In the genomic region with DNA sequence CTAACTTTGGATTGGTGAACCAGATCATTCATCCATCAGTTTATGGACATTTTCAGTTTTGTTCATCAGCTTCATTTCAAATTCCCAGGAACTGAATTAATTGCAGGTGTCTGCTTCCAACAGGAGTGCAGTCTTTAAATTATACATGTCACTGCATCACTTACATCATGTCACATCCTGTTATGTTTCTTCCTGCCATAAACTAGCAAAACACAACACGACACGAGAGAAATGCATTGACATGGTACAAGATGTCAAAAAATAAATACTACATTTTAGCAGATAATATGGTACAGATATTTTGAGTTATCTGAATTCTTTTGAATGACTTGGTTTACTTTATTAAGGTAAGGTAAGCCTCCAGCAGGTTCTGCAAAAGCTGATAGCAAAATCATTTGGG, we compare ENCODE assay signal across 30 cellular contexts.
"Had no signal": no experiment of that assay in that cellular context is flagged by ENCODE, and none has a peak within 500 bp of the region (broad histone marks: within the 10 kb centered on the region; RNA-seq: fewer than 3 reads in every experiment).

No MANE protein-coding gene starts in this region.

- H3K27ac ChIP-seq: body of pancreas, esophagus muscularis mucosa, foreskin keratinocyte, gastrocnemius medialis, heart left ventricle, WERI-Rb-1 had no signal

- H3K36me3 ChIP-seq: esophagus muscularis mucosa, gastrocnemius medialis, heart left ventricle, WERI-Rb-1 had no signal

- ATAC-seq: activated CD4-positive, CD25-positive, alpha-beta regulatory T cell treated with anti-CD3 and anti-CD28 coated beads, Interleukin-2, amount 50 U/mL, for 24 hours; activated CD8-positive, alpha-beta T cell treated with anti-CD3 and anti-CD28 coated beads for 36 hours; activated T-cell treated with anti-CD3 and anti-CD28 coated beads, Interleukin-2, amount 50 U/mL, for 4 hours; activated T-helper 17 cell treated with anti-CD3 and anti-CD28 coated beads, Interleukin-2, amount 50 U/mL, for 72 hours; body of pancreas; effector memory CD8-positive, alpha-beta T cell; foreskin keratinocyte; gastrocnemius medialis; heart left ventricle; T-helper 17 cell had no signal

- H3K4me3 ChIP-seq: body of pancreas, esophagus muscularis mucosa, gastrocnemius medialis, heart left ventricle had no signal

- DNase-seq: activated B cell treated with CpG ODN at 0.5 μM for 24 hours; activated CD4-positive, alpha-beta T cell treated with anti-CD3 and anti-CD28 coated beads for 48 hours; activated CD4-positive, alpha-beta T cell treated with anti-CD3 and anti-CD28 coated beads, Interleukin-2, amount 50 U/mL, for 1 hour; activated CD4-positive, alpha-beta T cell treated with anti-CD3 and anti-CD28 coated beads, Interleukin-2, amount 50 U/mL, for 48 hours; activated CD8-positive, alpha-beta memory T cell treated with anti-CD3 and anti-CD28 coated beads for 24 hours; activated CD8-positive, alpha-beta T cell treated with anti-CD3 and anti-CD28 coated beads for 36 hours; activated effector memory CD4-positive, alpha-beta T cell treated with Interleukin-2 at 50 U/mL for 16 hours; activated gamma-delta T cell treated with Interleukin-2 at 50 U/mL for 16 hours; activated naive CD4-positive, alpha-beta T cell treated with anti-CD3 and anti-CD28 coated beads, Interleukin-2, amount 50 U/mL, for 16 hours; activated naive CD4-positive, alpha-beta T cell treated with Interleukin-2 at 50 U/mL for 16 hours; activated T-cell treated with anti-CD3 and anti-CD28 coated beads, Interleukin-2, amount 50 U/mL, for 4 hours; amniotic stem cell; anterior cingulate cortex; body of pancreas; caudate nucleus; cortex of kidney; dermis blood vessel endothelial cell; effector CD4-positive, alpha-beta T cell; effector memory CD8-positive, alpha-beta T cell; erythroblast; foreskin keratinocyte; gastrocnemius medialis; glutamatergic neuron; heart left ventricle; T-helper 17 cell; T1000; WERI-Rb-1 had no signal

- H3K27me3 ChIP-seq: body of pancreas, esophagus muscularis mucosa, foreskin keratinocyte, gastrocnemius medialis, heart left ventricle had no signal

- H3K9me3 ChIP-seq: body of pancreas, esophagus muscularis mucosa, gastrocnemius medialis had no signal

- H3K4me1 ChIP-seq: gastrocnemius medialis had no signal
